1 cellular context compared by ENCODE assay signal in the genomic region with DNA sequence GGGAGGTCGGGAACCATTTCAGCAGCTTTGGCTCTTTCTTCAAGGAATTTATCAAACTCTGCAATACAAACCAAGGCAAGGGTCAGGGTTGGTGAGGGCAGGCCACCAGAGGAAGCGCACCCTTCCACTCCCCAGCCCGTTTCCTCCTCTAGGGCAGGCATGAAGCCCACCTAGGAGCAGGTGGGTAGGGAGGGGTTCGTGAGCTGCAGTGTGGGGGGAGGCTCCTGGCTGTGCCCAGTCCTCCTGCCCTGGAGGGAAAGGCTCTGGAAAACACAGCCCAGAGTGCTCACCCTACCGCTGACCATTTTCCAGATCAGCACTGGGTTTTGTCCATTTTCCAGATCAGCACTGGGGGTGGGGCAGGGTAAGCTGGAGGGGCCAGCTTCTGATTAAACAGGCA.
TF ChIP-seq lines count a peak whose summit lies in the region.

No MANE protein-coding gene starts in this region.

TF ChIP-seq in IMR-90, 13 proteins besides CTCF, POLR2A, EP300 and RAD21:
- TF ChIP-seq, protein P1, sequence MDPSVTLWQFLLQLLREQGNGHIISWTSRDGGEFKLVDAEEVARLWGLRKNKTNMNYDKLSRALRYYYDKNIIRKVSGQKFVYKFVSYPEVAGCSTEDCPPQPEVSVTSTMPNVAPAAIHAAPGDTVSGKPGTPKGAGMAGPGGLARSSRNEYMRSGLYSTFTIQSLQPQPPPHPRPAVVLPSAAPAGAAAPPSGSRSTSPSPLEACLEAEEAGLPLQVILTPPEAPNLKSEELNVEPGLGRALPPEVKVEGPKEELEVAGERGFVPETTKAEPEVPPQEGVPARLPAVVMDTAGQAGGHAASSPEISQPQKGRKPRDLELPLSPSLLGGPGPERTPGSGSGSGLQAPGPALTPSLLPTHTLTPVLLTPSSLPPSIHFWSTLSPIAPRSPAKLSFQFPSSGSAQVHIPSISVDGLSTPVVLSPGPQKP (IDR thresholded peaks at IDR 0.05; ENCODE audit: borderline replicate concordance, low read depth, low read length) = no peak
- TF ChIP-seq MAZ (IDR thresholded peaks at IDR 0.05; ENCODE audit: borderline replicate concordance, low read depth, low read length) (no peak), CHD1 (IDR thresholded peaks at IDR 0.05; ENCODE audit: low read depth, low read length) (no peak), RCOR1 (IDR thresholded peaks at IDR 0.05; ENCODE audit: insufficient replicate concordance, low read length) (no peak), SMC3 (IDR thresholded peaks at IDR 0.05; ENCODE audit: low read depth, low read length) (no peak), FOS (IDR thresholded peaks at IDR 0.05; ENCODE audit: low read depth, low read length) (no peak), MAFK (IDR thresholded peaks at IDR 0.05; ENCODE audit: low read depth, low read length) (no peak), CEBPB (IDR thresholded peaks at IDR 0.05; ENCODE audit: low read depth, low read length) (no peak), BHLHE40 (IDR thresholded peaks at IDR 0.05; ENCODE audit: low read depth, low read length) (no peak), RFX5 (IDR thresholded peaks at IDR 0.05; ENCODE audit: low read depth, low read length) (no peak), USF2 (IDR thresholded peaks at IDR 0.05; ENCODE audit: low read depth, low read length) (no peak), NFE2L2 (IDR thresholded peaks at IDR 0.05; ENCODE audit: low read depth, low read length) (no peak), MXI1 (IDR thresholded peaks at IDR 0.05; ENCODE audit: borderline replicate concordance, low read depth, low read length) (no peak)
